In the genomic region with DNA sequence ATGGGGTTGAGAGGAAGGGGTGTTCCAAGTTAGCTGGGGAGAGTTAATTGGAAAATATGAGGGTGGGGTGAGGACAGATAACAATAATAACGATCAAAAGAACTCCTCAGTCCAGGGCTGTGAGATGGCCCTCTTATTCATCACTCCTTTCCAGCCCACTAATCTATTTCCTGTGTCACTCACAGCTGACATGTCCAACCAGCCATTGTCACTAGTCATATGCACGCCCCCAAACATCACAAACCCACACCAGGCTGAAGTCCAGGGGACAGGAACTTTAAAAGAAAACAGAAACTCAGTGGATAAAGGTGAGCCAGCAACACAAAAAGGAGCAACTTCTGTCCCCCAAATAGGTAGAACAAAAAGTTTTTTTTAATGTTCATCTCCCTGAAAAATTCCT, we compare ENCODE assay signal across 8 cellular contexts. TPM values are rescaled to one million over a fixed set of nuclear protein-coding genes. Genes with fewer than 3 reads are reported as not detected.
DNase-seq lines count a peak whose midpoint lies in the region; ATAC-seq, FAIRE-seq and TF ChIP-seq lines count a peak whose summit lies in the region.

No MANE protein-coding gene starts in this region.

- no peak for FAIRE-seq in frontal cortex (lab: Jason Lieb, UNC)

- TF ChIP-seq CTCF in CD4-positive, alpha-beta T cell (IDR thresholded peaks at IDR 0.05) = no peak
- TF ChIP-seq CTCF in MM.1S (IDR thresholded peaks at IDR 0.05; ENCODE audit: low read length) (no peak), colonic mucosa (IDR thresholded peaks at IDR 0.05) (no peak), nephron progenitor cell (IDR thresholded peaks at IDR 0.05) (no peak), RWPE1 (conservative IDR thresholded peaks at IDR 0.05; ENCODE audit: low read depth) (no peak)

- H3K9me3 Mint-ChIP-seq in CD4-positive, alpha-beta T cell = no peaks in the 10 kb centered on the region
- no peaks in the 10 kb centered on the region for H3K9me3 Mint-ChIP-seq in nephron progenitor cell

- H3K9me3 ChIP-seq in CD4-positive, alpha-beta T cell (ENCODE audit: control insufficient read depth, low read length) = no peaks in the 10 kb centered on the region
- H3K9me3 ChIP-seq in MM.1S (replicated peaks; ENCODE audit: insufficient read depth, low read length) (no peaks in the 10 kb centered on the region), colonic mucosa (no peaks in the 10 kb centered on the region)

- H3K27me3 ChIP-seq in CD4-positive, alpha-beta T cell (ENCODE audit: control insufficient read depth, insufficient read depth, low read length) = no peaks in the 10 kb centered on the region
- no peaks in the 10 kb centered on the region for H3K27me3 ChIP-seq in MM.1S (replicated peaks; ENCODE audit: insufficient read depth, low read length)
- H3K27me3 ChIP-seq in colonic mucosa = no peaks in the 10 kb centered on the region

- POLR2A ChIA-PET in CD4-positive, alpha-beta T cell (lab: Charles Lee) = interaction anchor here (0.5 to 3.3 kb wide), 7 partner anchors 17 to 633 kb away, joined by 3 to 14 read pairs (median 4); a partner anchor contains a TSS
- POLR2A ChIA-PET in RWPE1 (lab: Yijun Ruan, JAX; ENCODE audit: low non-redundant PET) = no interaction called here

- peaks cover 13% of the 10 kb centered on the region for H3F3A ChIP-seq in MM.1S (ENCODE audit: insufficient read depth, low read length)

- H3K4me1 ChIP-seq in MM.1S (ENCODE audit: low read length) (peaks cover 29% of the 10 kb centered on the region), colonic mucosa (peaks cover 11% of the 10 kb centered on the region)

- no peak overlapping the region for H3K27ac ChIP-seq in CD4-positive, alpha-beta T cell (ENCODE audit: low read depth, low read length)
- H3K27ac ChIP-seq in MM.1S (ENCODE audit: low read length) (no peak overlapping the region), colonic mucosa (no peak overlapping the region), RWPE1 (no peak overlapping the region)

- H3K9ac ChIP-seq in MM.1S (ENCODE audit: low read length) (peak overlapping the region; percentile 49; the same call in 1 of the 2 replicates), colonic mucosa (ENCODE audit: low read depth in 2 of 2, low read length in 2 of 2) (peak overlapping the region in 1 of 2 donors; percentile 90)

- H3K27ac Mint-ChIP-seq in CD4-positive, alpha-beta T cell = peak overlapping the region; percentile 82
- no peak overlapping the region for H3K27ac Mint-ChIP-seq in nephron progenitor cell

- H3K36me3 Mint-ChIP-seq in CD4-positive, alpha-beta T cell (ENCODE audit: low read depth) = peaks cover 49% of the 10 kb centered on the region
- peaks cover 27% of the 10 kb centered on the region for H3K36me3 Mint-ChIP-seq in nephron progenitor cell (ENCODE audit: low read depth)

- intact Hi-C loops in CD4-positive, alpha-beta T cell (cut with DNase I, micrococcal nuclease) = loop anchor here in 1 of 2 experiments (5.0 kb wide), 4 partner anchors 99 to 719 kb away; a partner anchor contains a TSS
- intact Hi-C loops in colonic mucosa (cut with DNase I) = no loop called here

- H3K4me1 Mint-ChIP-seq in CD4-positive, alpha-beta T cell (ENCODE audit: low read depth) = peaks cover 34% of the 10 kb centered on the region
- peaks cover 46% of the 10 kb centered on the region for H3K4me1 Mint-ChIP-seq in nephron progenitor cell

- H3K4me3 ChIP-seq in MM.1S (ENCODE audit: low read length) (peak overlapping the region; percentile 77), colonic mucosa (peak overlapping the region; percentile 61)

- H3K36me3 ChIP-seq in MM.1S (replicated peaks; ENCODE audit: insufficient read depth, low read length) = no peaks in the 10 kb centered on the region
- H3K36me3 ChIP-seq in colonic mucosa = peaks cover 7% of the 10 kb centered on the region

- H3K9me2 ChIP-seq in MM.1S (replicated peaks; ENCODE audit: insufficient read depth, low read length) = no peaks in the 10 kb centered on the region

- H3K4me2 ChIP-seq in MM.1S (ENCODE audit: low read depth, low read length) = peak overlapping the region; percentile 82

- peak overlapping the region; percentile 92 for H3K4me3 Mint-ChIP-seq in CD4-positive, alpha-beta T cell
- peak overlapping the region; percentile 96 for H3K4me3 Mint-ChIP-seq in nephron progenitor cell

- H3K27me3 Mint-ChIP-seq in CD4-positive, alpha-beta T cell = no peaks in the 10 kb centered on the region
- peaks cover 24% of the 10 kb centered on the region for H3K27me3 Mint-ChIP-seq in nephron progenitor cell (ENCODE audit: low read depth, poor library complexity)

- H2AFZ ChIP-seq in MM.1S (ENCODE audit: low read length) = peak overlapping the region; percentile 60; the same call in 1 of the 2 replicates

- ATAC-seq in CD4-positive, alpha-beta T cell (ENCODE audit: poor library complexity) = no peak
- no peak for ATAC-seq in HG03565 (IDR thresholded peaks at IDR 0.05; ENCODE audit: unreplicated experiment)

- peaks cover 16% of the 10 kb centered on the region; the same call in 1 of the 2 replicates for H3K79me2 ChIP-seq in MM.1S (ENCODE audit: low read length)

- no peak for DNase-seq in CD4-positive, alpha-beta T cell
- DNase-seq in MM.1S (peak; percentile 55), colonic mucosa (no peak), nephron progenitor cell (no peak), frontal cortex (ENCODE audit: low spot score in 2 of 2) (no peak), RWPE1 (ENCODE audit: low spot score) (no peak)
- DNase-seq in stimulated activated naive CD4-positive, alpha-beta T cell treated with Interleukin-2 at 50 U/mL for 16 hours (lab: John Stamatoyannopoulos, UW) = no peak

- CTCF ChIA-PET in CD4-positive, alpha-beta T cell (lab: Charles Lee) = interaction anchor here (2.1 to 3.5 kb wide), 2 partner anchors 19 to 31 kb away, joined by 10 to 57 read pairs; no protein-coding TSS in a partner anchor
- CTCF ChIA-PET in RWPE1 (lab: Yijun Ruan, JAX) = interaction anchor here (0.6 to 3.1 kb wide), 4 partner anchors 17 to 488 kb away, joined by 3 to 16 read pairs (median 6); no protein-coding TSS in a partner anchor

- H4K20me1 ChIP-seq in MM.1S (ENCODE audit: insufficient read depth, low read length) = no peaks in the 10 kb centered on the region

RNA-seq across cellular contexts. Expression of a gene that starts 0.9 kb away (rescaled TPM):
- 10 to 100 TPM; 66.8 to 69.3 TPM for total RNA-seq in CD4-positive, alpha-beta T cell
- 10 to 100 TPM; 36.0 to 64.5 TPM for total RNA-seq in colonic mucosa
- 63.6 TPM for total RNA-seq in frontal cortex

RNA-seq across cellular contexts. Expression of a gene that starts 25.4 kb away (rescaled TPM):
- not detected for total RNA-seq in CD4-positive, alpha-beta T cell
- not detected for total RNA-seq in colonic mucosa
- not detected for total RNA-seq in frontal cortex

RNA-seq across cellular contexts. Expression of a gene that starts 50.5 kb away (rescaled TPM):
- 100 to 1,000 TPM; 235 to 245 TPM for total RNA-seq in CD4-positive, alpha-beta T cell
- total RNA-seq in colonic mucosa = 100 to 1,000 TPM; 346 to 392 TPM
- total RNA-seq in frontal cortex = 73.0 TPM
